In the genomic region with DNA sequence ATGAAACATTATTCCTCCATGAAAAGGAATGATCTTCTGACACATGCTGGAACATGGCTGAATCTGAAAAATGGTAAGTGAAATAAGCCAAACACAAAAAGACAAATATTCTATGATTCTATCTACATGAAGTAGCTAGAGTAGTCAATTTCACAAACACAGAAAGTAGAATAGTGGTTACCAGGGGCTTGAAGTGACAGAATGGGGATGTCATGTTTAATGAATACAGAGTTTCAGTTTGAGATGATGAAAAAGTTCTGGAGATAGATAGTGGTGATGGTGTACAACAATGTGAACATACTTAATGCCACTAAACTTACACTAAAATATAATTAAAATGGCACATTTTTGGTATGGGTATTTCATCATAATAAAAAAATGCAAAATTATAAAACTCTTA, we compare ENCODE assay signal across 1 cellular context.
TF ChIP-seq lines count a peak whose summit lies in the region.

No MANE protein-coding gene starts in this region.

TF ChIP-seq in GM12878, 131 proteins besides CTCF, POLR2A, EP300 and RAD21:
- TF ChIP-seq MEF2A (IDR thresholded peaks at IDR 0.05; ENCODE audit: insufficient read depth, low read depth, low read length) (no peak), KLF5 (IDR thresholded peaks at IDR 0.05; ENCODE audit: partially characterized antibody) (no peak), POLR2AphosphoS2 (IDR thresholded peaks at IDR 0.05; ENCODE audit: low read depth, low read length) (no peak), FOXK2 (IDR thresholded peaks at IDR 0.05) (no peak), CEBPB (IDR thresholded peaks at IDR 0.05; ENCODE audit: borderline replicate concordance in 1 of 2, low read depth in 2 of 2, low read length in 2 of 2) (no peak), KDM1A (IDR thresholded peaks at IDR 0.05; ENCODE audit: borderline replicate concordance) (no peak), E2F8 (IDR thresholded peaks at IDR 0.05; ENCODE audit: low read depth, partially characterized antibody) (no peak), MLLT1 (IDR thresholded peaks at IDR 0.05) (no peak), NR2C2 (IDR thresholded peaks at IDR 0.05; ENCODE audit: borderline replicate concordance, control insufficient read depth, insufficient read length, low read depth) (no peak), PAX8 (IDR thresholded peaks at IDR 0.05) (no peak), NFYA (IDR thresholded peaks at IDR 0.05; ENCODE audit: borderline replicate concordance, low read depth, low read length) (no peak)
